Comparison of ENCODE assay signal across 25 cellular contexts in genomic region chr6:129603731-129604130, GRCh38.
DNase-seq lines count a peak whose midpoint lies in the region; ATAC-seq, FAIRE-seq and TF ChIP-seq lines count a peak whose summit lies in the region.
"Had no signal": no experiment of that assay in that cellular context is flagged by ENCODE, and none has a peak within 500 bp of the region (broad histone marks: within the 10 kb centered on the region; RNA-seq: fewer than 3 reads in every experiment).

No MANE protein-coding gene starts in this region.

- peaks cover 28% of the 10 kb centered on the region for H3K36me3 Mint-ChIP-seq in endothelial cell (ENCODE audit: low read depth, unreplicated experiment)
- H3K36me3 Mint-ChIP-seq: CD8-positive, alpha-beta T cell had no signal

- CTCF ChIA-PET in HepG2 (lab: Yijun Ruan, JAX; ENCODE audit: low intra/inter-chr PET ratio, low total read pairs), result no interaction called here

- in situ Hi-C loops in HepG2 (cut with HindIII; ENCODE audit: extremely low pct_ligation_motif_present, low pct_unique_long_range_greater_than_20kb), result no loop called here

- no peaks in the 10 kb centered on the region for H3K4me1 ChIP-seq in HepG2 (ENCODE audit: insufficient read depth, low read length)
- H3K4me1 ChIP-seq in right lobe of liver, result no peaks in the 10 kb centered on the region
- H3K4me1 ChIP-seq in OCI-LY3 (ENCODE audit: low read length), result peaks cover 92% of the 10 kb centered on the region
- H3K4me1 ChIP-seq: BE2C, Caco-2 had no signal

- 96% methylated on average over 2 of the region's 2 CpGs for WGBS in HepG2 (ENCODE audit: low lambda C conversion rate)
- WGBS in right lobe of liver (ENCODE audit: insufficient coverage, low coverage, low lambda C conversion rate, missing lambda C conversion rate), result 55% methylated on average over 2 of the region's 2 CpGs

- no peaks in the 10 kb centered on the region for H3K27me3 Mint-ChIP-seq in endothelial cell (ENCODE audit: unreplicated experiment)

- H3K27ac ChIP-seq in HepG2 (ENCODE audit: extremely low read length, insufficient read depth, low read length) (no peak overlapping the region), right lobe of liver (no peak overlapping the region), OCI-LY3 (ENCODE audit: low read length) (peak overlapping the region; percentile 99)
- H3K27ac ChIP-seq: A549; BLaER1 treated with 17β-estradiol and CSF1 and Interleukin-3, amounts not matched to agents 10 nM and 100 nM had no signal

- no peak overlapping the region for H3K9ac ChIP-seq in HepG2 (ENCODE audit: insufficient read depth, low read depth, low read length)
- peak overlapping the region; percentile 81; the same call in 1 of the 2 replicates for H3K9ac ChIP-seq in OCI-LY3 (ENCODE audit: low read length)
- H3K9ac ChIP-seq: BLaER1 treated with 17β-estradiol and CSF1 and Interleukin-3, amounts not matched to agents 10 nM and 100 nM had no signal

- FAIRE-seq in HepG2 (lab: Jason Lieb, UNC), result no peak
- FAIRE-seq: A549, G401.6, GM12892, GM19239, H54 had no signal

- BruUV-seq in HepG2 (replicated peaks; lab: Mats Ljungman, UMichigan), result no TSS peak

- H4K20me1 ChIP-seq in HepG2 (ENCODE audit: insufficient read depth, low read length), result no peaks in the 10 kb centered on the region
- H4K20me1 ChIP-seq in OCI-LY3 (ENCODE audit: insufficient read depth, low read length), result no peaks in the 10 kb centered on the region

- TF ChIP-seq EP300 in HepG2 (IDR thresholded peaks at IDR 0.05; ENCODE audit: low read depth in 2 of 2, low read length in 2 of 2), result no peak
- TF ChIP-seq EP300 in HepG2 (CRISPR knock-in tag; IDR thresholded peaks at IDR 0.05; ENCODE audit: borderline replicate concordance), result no peak

- H3K4me2 ChIP-seq in HepG2 (ENCODE audit: low read depth, low read length) (no peak overlapping the region), OCI-LY3 (ENCODE audit: low read length) (peak overlapping the region; percentile 93)
- H3K4me2 ChIP-seq: A549 had no signal

- H2AFZ ChIP-seq in HepG2 (ENCODE audit: low read length), result no peak overlapping the region
- no peak overlapping the region for H2AFZ ChIP-seq in OCI-LY3 (ENCODE audit: low read depth, low read length)

- peaks cover 26 to 77% of the 10 kb centered on the region in 2 experiments for H3K36me3 ChIP-seq in HepG2 (replicated peaks in 1 of 2; ENCODE audit: control insufficient read depth in 1 of 2, insufficient read depth in 2 of 2, low read length in 2 of 2)
- no peaks in the 10 kb centered on the region for H3K36me3 ChIP-seq in right lobe of liver
- no peaks in the 10 kb centered on the region for H3K36me3 ChIP-seq in OCI-LY3 (replicated peaks; ENCODE audit: low read depth, low read length)
- H3K36me3 ChIP-seq: BE2C, HAP-1 had no signal

- H3K4me3 ChIP-seq in HepG2 (replicated peaks in 1 of 3; ENCODE audit: insufficient read depth in 1 of 3, low read depth in 2 of 3, low read length in 3 of 3), result no peak overlapping the region
- H3K4me3 ChIP-seq in right lobe of liver, result no peak overlapping the region
- H3K4me3 ChIP-seq in OCI-LY3 (ENCODE audit: low read length), result peak overlapping the region; percentile 75
- H3K4me3 ChIP-seq: A549; BLaER1 treated with 17β-estradiol and CSF1 and Interleukin-3, amounts not matched to agents 10 nM and 100 nM; HAP-1 had no signal

- H3K4me1 Mint-ChIP-seq in endothelial cell (ENCODE audit: unreplicated experiment), result peaks cover 14% of the 10 kb centered on the region

- H3K9me3 ChIP-seq in HepG2 (ENCODE audit: low read length) (no peaks in the 10 kb centered on the region), right lobe of liver (no peaks in the 10 kb centered on the region), OCI-LY3 (ENCODE audit: insufficient read depth, low read length) (no peaks in the 10 kb centered on the region)
- H3K9me3 ChIP-seq: A549; BE2C; BLaER1 treated with 17β-estradiol and CSF1 and Interleukin-3, amounts not matched to agents 10 nM and 100 nM; Caco-2; HAP-1 had no signal

- TF ChIP-seq POLR2A in HepG2 (IDR thresholded peaks at IDR 0.05; ENCODE audit: insufficient read depth in 1 of 2, low read depth in 2 of 2, low read length in 2 of 2) (no peak), right lobe of liver (IDR thresholded peaks at IDR 0.05) (no peak)

- ATAC-seq in HepG2 (no peak), right lobe of liver (no peak), GM21825 (IDR thresholded peaks at IDR 0.05; ENCODE audit: unreplicated experiment) (no peak), left ventricle myocardium superior (no peak), GM19463 (IDR thresholded peaks at IDR 0.05; ENCODE audit: unreplicated experiment) (no peak)
- ATAC-seq: A549; CD8-positive, alpha-beta T cell had no signal

- H3K27me3 ChIP-seq in HepG2 (ENCODE audit: control insufficient read depth in 1 of 2, insufficient read depth in 2 of 2, low read length in 2 of 2), result no peaks in the 10 kb centered on the region
- no peaks in the 10 kb centered on the region for H3K27me3 ChIP-seq in right lobe of liver
- H3K27me3 ChIP-seq in OCI-LY3 (ENCODE audit: low read depth, low read length), result no peaks in the 10 kb centered on the region
- H3K27me3 ChIP-seq: BE2C; BLaER1 treated with 17β-estradiol and CSF1 and Interleukin-3, amounts not matched to agents 10 nM and 100 nM had no signal

- POLR2A ChIA-PET in HepG2 (lab: Yijun Ruan, JAX), result interaction anchor here (0.6 kb wide), 1 partner anchor 144 kb away, joined by 3 read pairs; no protein-coding TSS in a partner anchor

- intact Hi-C loops in HepG2 (cut with micrococcal nuclease; ENCODE audit: unreplicated experiment), result no loop called here
- intact Hi-C loops in right lobe of liver (cut with DNase I), result loop anchor here (10.0 kb wide), 1 partner anchor 121 kb away; no protein-coding TSS in a partner anchor
- intact Hi-C loops in left ventricle myocardium superior (cut with micrococcal nuclease), result no loop called here

- no peak for TF ChIP-seq RAD21 in HepG2 (CRISPR knock-in tag; IDR thresholded peaks at IDR 0.05)

- DNase-seq in HepG2 (ENCODE audit: low spot score) (no peak), right lobe of liver (no peak), endothelial cell (ENCODE audit: low spot score) (no peak), left ventricle myocardium superior (no peak)
- DNase-seq: 8988T; ACHN; AML-193; BE2C; Caco-2; CD8-positive, alpha-beta T cell; DMS153; DND-41; GOT3; HFFc6 had no signal

- no peaks in the 10 kb centered on the region for H3K9me3 Mint-ChIP-seq in endothelial cell (ENCODE audit: unreplicated experiment)
- H3K9me3 Mint-ChIP-seq: CD14-positive monocyte; CD8-positive, alpha-beta T cell; HFFc6 had no signal

- H3K79me2 ChIP-seq in HepG2 (ENCODE audit: insufficient read depth, low read length), result no peaks in the 10 kb centered on the region
- H3K79me2 ChIP-seq in OCI-LY3 (ENCODE audit: low read length), result peaks cover 43% of the 10 kb centered on the region

- H3K4me3 Mint-ChIP-seq in endothelial cell (ENCODE audit: unreplicated experiment), result peak overlapping the region; percentile 3
- H3K4me3 Mint-ChIP-seq: CD14-positive monocyte; CD8-positive, alpha-beta T cell; HFFc6 had no signal

- H3K27ac Mint-ChIP-seq in endothelial cell (ENCODE audit: unreplicated experiment), result no peak overlapping the region
- H3K27ac Mint-ChIP-seq: CD14-positive monocyte; CD8-positive, alpha-beta T cell; HFFc6 had no signal

- TF ChIP-seq CTCF in HepG2 (CRISPR knock-in tag; IDR thresholded peaks at IDR 0.05) (no peak), right lobe of liver (IDR thresholded peaks at IDR 0.05) (no peak), OCI-LY3 (IDR thresholded peaks at IDR 0.05; ENCODE audit: low read depth, low read length) (no peak), endothelial cell (IDR thresholded peaks at IDR 0.05; ENCODE audit: unreplicated experiment) (no peak)

TF ChIP-seq in HepG2, 621 proteins besides CTCF, POLR2A, EP300 and RAD21:
- no peak for TF ChIP-seq ZNF251 (CRISPR knock-in tag; IDR thresholded peaks at IDR 0.05)
- peak; percentile 58 for TF ChIP-seq RBM22 (optimal IDR thresholded peaks at IDR 0.05; ENCODE audit: low read length)

Comparison
In these comparisons a context has a peak if more than half of its experiments do, and no peak if none do; other contexts are left out.
1. intact Hi-C loops: an anchor here in right lobe of liver (10.0 kb wide); none called in HepG2 and left ventricle myocardium superior.